1 cellular context compared by ENCODE assay signal in the genomic region with DNA sequence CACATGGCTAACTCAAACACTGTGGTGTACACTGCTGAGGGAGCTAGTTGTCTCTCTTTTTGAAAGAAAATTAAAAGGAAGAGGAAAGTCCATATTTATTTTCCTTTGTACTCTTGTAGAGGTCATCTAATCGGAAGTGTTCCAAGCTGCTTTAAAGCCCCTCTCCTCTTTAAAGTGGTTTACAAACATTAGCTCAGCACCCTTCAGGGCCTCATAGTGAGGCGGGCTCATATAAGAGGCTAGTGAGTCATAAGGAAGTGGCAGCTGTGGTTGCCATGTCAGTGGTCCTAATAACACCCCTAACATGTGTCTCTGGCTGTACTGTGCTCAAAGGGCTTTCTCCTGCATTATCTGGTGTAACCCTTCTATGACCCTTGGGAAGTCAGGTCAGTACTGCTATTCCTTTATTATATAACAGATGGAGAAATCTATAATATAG.
A peak's percentile ranks its signal among the peaks of the same experiment; 100 is the strongest.
TF ChIP-seq lines count a peak whose summit lies in the region.

No MANE protein-coding gene starts in this region.

TF ChIP-seq in HepG2, 621 proteins besides CTCF, POLR2A, EP300 and RAD21 (continued from another document):
- TF ChIP-seq, protein P1, sequence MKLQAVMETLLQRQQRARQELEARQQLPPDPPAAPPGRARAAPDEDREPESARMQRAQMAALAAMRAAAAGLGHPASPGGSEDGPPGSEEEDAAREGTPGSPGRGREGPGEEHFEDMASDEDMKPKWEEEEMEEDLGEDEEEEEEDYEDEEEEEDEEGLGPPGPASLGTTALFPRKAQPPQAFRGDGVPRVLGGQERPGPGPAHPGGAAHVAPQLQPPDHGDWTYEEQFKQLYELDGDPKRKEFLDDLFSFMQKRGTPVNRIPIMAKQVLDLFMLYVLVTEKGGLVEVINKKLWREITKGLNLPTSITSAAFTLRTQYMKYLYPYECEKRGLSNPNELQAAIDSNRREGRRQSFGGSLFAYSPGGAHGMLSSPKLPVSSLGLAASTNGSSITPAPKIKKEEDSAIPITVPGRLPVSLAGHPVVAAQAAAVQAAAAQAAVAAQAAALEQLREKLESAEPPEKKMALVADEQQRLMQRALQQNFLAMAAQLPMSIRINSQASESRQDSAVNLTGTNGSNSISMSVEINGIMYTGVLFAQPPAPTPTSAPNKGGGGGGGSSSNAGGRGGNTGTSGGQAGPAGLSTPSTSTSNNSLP (IDR thresholded peaks at IDR 0.05; ENCODE audit: low read depth, low read length), result peak; percentile 74
- TF ChIP-seq IKZF1 (IDR thresholded peaks at IDR 0.05) (no peak), CBFB (CRISPR knock-in tag; IDR thresholded peaks at IDR 0.05) (peak; percentile 99)
- TF ChIP-seq, protein P2, sequence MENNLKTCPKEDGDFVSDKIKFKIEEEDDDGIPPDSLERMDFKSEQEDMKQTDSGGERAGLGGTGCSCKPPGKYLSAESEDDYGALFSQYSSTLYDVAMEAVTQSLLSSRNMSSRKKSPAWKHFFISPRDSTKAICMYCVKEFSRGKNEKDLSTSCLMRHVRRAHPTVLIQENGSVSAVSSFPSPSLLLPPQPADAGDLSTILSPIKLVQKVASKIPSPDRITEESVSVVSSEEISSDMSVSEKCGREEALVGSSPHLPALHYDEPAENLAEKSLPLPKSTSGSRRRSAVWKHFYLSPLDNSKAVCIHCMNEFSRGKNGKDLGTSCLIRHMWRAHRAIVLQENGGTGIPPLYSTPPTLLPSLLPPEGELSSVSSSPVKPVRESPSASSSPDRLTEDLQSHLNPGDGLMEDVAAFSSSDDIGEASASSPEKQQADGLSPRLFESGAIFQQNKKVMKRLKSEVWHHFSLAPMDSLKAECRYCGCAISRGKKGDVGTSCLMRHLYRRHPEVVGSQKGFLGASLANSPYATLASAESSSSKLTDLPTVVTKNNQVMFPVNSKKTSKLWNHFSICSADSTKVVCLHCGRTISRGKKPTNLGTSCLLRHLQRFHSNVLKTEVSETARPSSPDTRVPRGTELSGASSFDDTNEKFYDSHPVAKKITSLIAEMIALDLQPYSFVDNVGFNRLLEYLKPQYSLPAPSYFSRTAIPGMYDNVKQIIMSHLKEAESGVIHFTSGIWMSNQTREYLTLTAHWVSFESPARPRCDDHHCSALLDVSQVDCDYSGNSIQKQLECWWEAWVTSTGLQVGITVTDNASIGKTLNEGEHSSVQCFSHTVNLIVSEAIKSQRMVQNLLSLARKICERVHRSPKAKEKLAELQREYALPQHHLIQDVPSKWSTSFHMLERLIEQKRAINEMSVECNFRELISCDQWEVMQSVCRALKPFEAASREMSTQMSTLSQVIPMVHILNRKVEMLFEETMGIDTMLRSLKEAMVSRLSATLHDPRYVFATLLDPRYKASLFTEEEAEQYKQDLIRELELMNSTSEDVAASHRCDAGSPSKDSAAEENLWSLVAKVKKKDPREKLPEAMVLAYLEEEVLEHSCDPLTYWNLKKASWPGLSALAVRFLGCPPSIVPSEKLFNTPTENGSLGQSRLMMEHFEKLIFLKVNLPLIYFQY (CRISPR knock-in tag; IDR thresholded peaks at IDR 0.05; ENCODE audit: borderline replicate concordance), result 0 out of 2 replicates have a peak, but pooled peaks have one; percentile 78
